ENCODE assay signal across 11 cellular contexts in genomic region chr9:129898205-129898604, GRCh38.
DNase-seq lines count a peak whose midpoint lies in the region; ATAC-seq, FAIRE-seq and TF ChIP-seq lines count a peak whose summit lies in the region.
"Had no signal": no experiment of that assay in that cellular context is flagged by ENCODE, and none has a peak within 500 bp of the region (broad histone marks: within the 10 kb centered on the region; RNA-seq: fewer than 3 reads in every experiment).

No MANE protein-coding gene starts in this region.

- H3K4me1 Mint-ChIP-seq in activated CD4-positive, alpha-beta T cell treated with anti-CD3 and anti-CD28 coated beads for 36 hours = peaks cover 67% of the 10 kb centered on the region
- H3K4me1 Mint-ChIP-seq in naive thymus-derived CD8-positive, alpha-beta T cell = peaks cover 26 to 61% (median 52%) of the 10 kb centered on the region in 4 donors

- no peak for TF ChIP-seq EP300 in Ishikawa (IDR thresholded peaks at IDR 0.05; ENCODE audit: borderline replicate concordance)

- no peaks in the 10 kb centered on the region for H3K36me3 ChIP-seq in colonic mucosa
- H3K36me3 ChIP-seq in kidney (ENCODE audit: control insufficient read depth in 1 of 2, insufficient read depth in 2 of 2, low read length in 2 of 2) = peaks cover 8 to 16% of the 10 kb centered on the region in 2 donors

- H3K4me1 ChIP-seq in colonic mucosa (no peaks in the 10 kb centered on the region), kidney (ENCODE audit: control insufficient read depth in 1 of 2, insufficient read depth in 1 of 2, low read depth in 1 of 2, low read length in 2 of 2) (no peaks in the 10 kb centered on the region)
- H3K4me1 ChIP-seq: HAP-1 had no signal

- H3K27me3 Mint-ChIP-seq in activated CD4-positive, alpha-beta T cell treated with anti-CD3 and anti-CD28 coated beads for 36 hours = no peaks in the 10 kb centered on the region
- peaks cover 0 to 1% (median 0%) of the 10 kb centered on the region in 5 donors for H3K27me3 Mint-ChIP-seq in naive thymus-derived CD8-positive, alpha-beta T cell

- H3K4me3 Mint-ChIP-seq in activated CD4-positive, alpha-beta T cell treated with anti-CD3 and anti-CD28 coated beads for 36 hours = no peak overlapping the region
- peak overlapping the region in 3 of 10 donors; percentile 5 to 37 (median 29) for H3K4me3 Mint-ChIP-seq in naive thymus-derived CD8-positive, alpha-beta T cell

- peak; percentile 8 for DNase-seq in activated CD4-positive, alpha-beta T cell treated with anti-CD3 and anti-CD28 coated beads for 36 hours
- no peak for DNase-seq in activated CD4-positive, alpha-beta T cell treated with anti-CD3 and anti-CD28 coated beads for 48 hours
- DNase-seq in colonic mucosa (peak; percentile 44), kidney (no peak), NCI-H1694 treated with DMSO at 0.1 percent for 48 hours (lab: John Stamatoyannopoulos, UW) (no peak), NCI-H2171 treated with DMSO at 0.1 percent for 48 hours (lab: John Stamatoyannopoulos, UW) (no peak)
- DNase-seq in naive thymus-derived CD8-positive, alpha-beta T cell = no peak
- DNase-seq: SJCRH30 had no signal

- ATAC-seq in activated CD4-positive, alpha-beta T cell treated with anti-CD3 and anti-CD28 coated beads for 36 hours = no peak
- no peak for ATAC-seq in naive thymus-derived CD8-positive, alpha-beta T cell

- no peak for FAIRE-seq in kidney (lab: Jason Lieb, UNC)

- H3K4me3 ChIP-seq in colonic mucosa = no peak overlapping the region
- no peak overlapping the region for H3K4me3 ChIP-seq in kidney (ENCODE audit: low read length in 2 of 2)
- H3K4me3 ChIP-seq: HAP-1, SJCRH30 had no signal

- CTCF ChIA-PET in activated CD4-positive, alpha-beta T cell treated with anti-CD3 and anti-CD28 coated beads for 36 hours (lab: Charles Lee) = interaction anchor here (0.8 to 1.3 kb wide), 3 partner anchors 10 to 30 kb away, joined by 4 to 5 read pairs (median 5); no protein-coding TSS in a partner anchor

- H3K27ac ChIP-seq in colonic mucosa = no peak overlapping the region
- no peak overlapping the region for H3K27ac ChIP-seq in kidney (ENCODE audit: low read depth in 2 of 2, low read length in 2 of 2)
- H3K27ac ChIP-seq: HL-60, SJCRH30 had no signal

- no peak overlapping the region for H3K9ac ChIP-seq in colonic mucosa (ENCODE audit: low read depth in 2 of 2, low read length in 2 of 2)
- H3K9ac ChIP-seq in kidney (ENCODE audit: low read length in 2 of 2) = no peak overlapping the region

- POLR2A ChIA-PET in activated CD4-positive, alpha-beta T cell treated with anti-CD3 and anti-CD28 coated beads for 36 hours (lab: Charles Lee) = interaction anchor here (0.6 kb wide), 1 partner anchor 9 kb away, joined by 3 read pairs; no protein-coding TSS in a partner anchor
- POLR2A ChIA-PET in naive thymus-derived CD8-positive, alpha-beta T cell (lab: Charles Lee) = interaction anchor here (0.6 to 1.8 kb wide), 6 partner anchors 9 to 136 kb away, joined by 3 to 6 read pairs (median 4); no protein-coding TSS in a partner anchor

- peak overlapping the region; percentile 65 for H3K27ac Mint-ChIP-seq in activated CD4-positive, alpha-beta T cell treated with anti-CD3 and anti-CD28 coated beads for 36 hours
- H3K27ac Mint-ChIP-seq in naive thymus-derived CD8-positive, alpha-beta T cell = peak overlapping the region in 9 of 10 donors; percentile 24 to 99 (median 82)

- TF ChIP-seq CTCF in colonic mucosa (IDR thresholded peaks at IDR 0.05) = no peak
- no peak for TF ChIP-seq CTCF in kidney (IDR thresholded peaks at IDR 0.05; ENCODE audit: borderline replicate concordance, extremely low read depth, insufficient read depth)

- no peaks in the 10 kb centered on the region for H3K9me3 Mint-ChIP-seq in activated CD4-positive, alpha-beta T cell treated with anti-CD3 and anti-CD28 coated beads for 36 hours (ENCODE audit: low read depth)
- H3K9me3 Mint-ChIP-seq in naive thymus-derived CD8-positive, alpha-beta T cell = no peaks in the 10 kb centered on the region

- H3K27me3 ChIP-seq in colonic mucosa = no peaks in the 10 kb centered on the region
- H3K27me3 ChIP-seq: SJCRH30 had no signal

- H3K9me3 ChIP-seq in colonic mucosa (no peaks in the 10 kb centered on the region), kidney (ENCODE audit: control insufficient read depth in 1 of 2, low read length in 2 of 2) (no peaks in the 10 kb centered on the region)
- H3K9me3 ChIP-seq: HAP-1, SJCRH30 had no signal

- H3K36me3 Mint-ChIP-seq in activated CD4-positive, alpha-beta T cell treated with anti-CD3 and anti-CD28 coated beads for 36 hours (ENCODE audit: low read depth) = peaks cover 90% of the 10 kb centered on the region
- peaks cover 11 to 94% (median 34%) of the 10 kb centered on the region in 3 donors for H3K36me3 Mint-ChIP-seq in naive thymus-derived CD8-positive, alpha-beta T cell

- intact Hi-C loops in activated CD4-positive, alpha-beta T cell treated with anti-CD3 and anti-CD28 coated beads for 36 hours (cut with DNase I, micrococcal nuclease) = no loop called here
- intact Hi-C loops in colonic mucosa (cut with DNase I) (no loop called here), kidney (cut with DNase I) (no loop called here)

- peak; percentile 15; the same call in 1 of the 2 replicates for TF ChIP-seq RAD21 in Ishikawa (IDR thresholded peaks at IDR 0.05; ENCODE audit: low read depth)

TF ChIP-seq in Ishikawa, 13 proteins besides CTCF, POLR2A, EP300 and RAD21:
- no peak for TF ChIP-seq USF1 (IDR thresholded peaks at IDR 0.05)
- no peak for TF ChIP-seq FOXM1 (IDR thresholded peaks at IDR 0.05; ENCODE audit: borderline replicate concordance, low read depth)
- no peak for TF ChIP-seq MAX (IDR thresholded peaks at IDR 0.05)
- TF ChIP-seq TAF1 (IDR thresholded peaks at IDR 0.05; ENCODE audit: low read depth) = no peak
- no peak for TF ChIP-seq ZBTB7A (IDR thresholded peaks at IDR 0.05; ENCODE audit: low read depth)
- TF ChIP-seq EGR1 (IDR thresholded peaks at IDR 0.05) = no peak
- TF ChIP-seq CREB1 (IDR thresholded peaks at IDR 0.05; ENCODE audit: low read depth) = no peak
- TF ChIP-seq TEAD4 (IDR thresholded peaks at IDR 0.05) = no peak
- no peak for TF ChIP-seq YY1 (IDR thresholded peaks at IDR 0.05; ENCODE audit: low read depth)
- TF ChIP-seq CEBPB (IDR thresholded peaks at IDR 0.05) = no peak

Comparison
In these comparisons a context has a peak if more than half of its experiments do, and no peak if none do; other contexts are left out.
1. DNase-seq: peak in activated CD4-positive, alpha-beta T cell treated with anti-CD3 and anti-CD28 coated beads for 36 hours (single experiment) and colonic mucosa (single experiment); none in activated CD4-positive, alpha-beta T cell treated with anti-CD3 and anti-CD28 coated beads for 48 hours (single experiment), naive thymus-derived CD8-positive, alpha-beta T cell (0 of 10), kidney (single experiment), NCI-H1694 treated with DMSO at 0.1 percent for 48 hours (single experiment) and NCI-H2171 treated with DMSO at 0.1 percent for 48 hours (single experiment).